In genomic region chr14:53399057-53399456, GRCh38 we compare ENCODE assay signal across 12 cellular contexts.
DNase-seq lines count a peak whose midpoint lies in the region; ATAC-seq, FAIRE-seq and TF ChIP-seq lines count a peak whose summit lies in the region.
"Had no signal": no experiment of that assay in that cellular context is flagged by ENCODE, and none has a peak within 500 bp of the region (broad histone marks: within the 10 kb centered on the region; RNA-seq: fewer than 3 reads in every experiment).

No MANE protein-coding gene starts in this region.

- peaks cover 0 to 6% (median 0%) of the 10 kb centered on the region in 3 donors for H3K9me3 ChIP-seq in tibial artery

- H3K4me2 ChIP-seq in mesendoderm (ENCODE audit: low read length): no peak overlapping the region

- H3K36me3 Mint-ChIP-seq in stimulated activated naive B cell treated with anti-CD40 and anti-IgM and Interleukin-4, amounts not matched to agents 10 μg/mL and 1 μg/mL and 100 μg/mL, for 72 hours: peaks cover 6 to 11% of the 10 kb centered on the region in 2 donors

- ATAC-seq in stimulated activated naive B cell treated with anti-CD40 and anti-IgM and Interleukin-4, amounts not matched to agents 10 μg/mL and 1 μg/mL and 100 μg/mL, for 72 hours (replicated peaks): no peak

- intact Hi-C loops in tibial artery (cut with DNase I; ENCODE audit: low total_unique reads): no loop called here

- H4K8ac ChIP-seq in mesendoderm (ENCODE audit: low read depth, low read length): no peak overlapping the region

- H3K4ac ChIP-seq in mesendoderm (ENCODE audit: low read depth, low read length): no peak overlapping the region

- FAIRE-seq in D721Med (lab: Jason Lieb, UNC): no peak

- H3K79me2 ChIP-seq in mesendoderm (ENCODE audit: control insufficient read depth, insufficient read depth, low read length): no peaks in the 10 kb centered on the region

- H2BK120ac ChIP-seq in mesendoderm (ENCODE audit: low read depth, low read length): no peak overlapping the region

- H2BK15ac ChIP-seq in mesendoderm (replicated peaks; ENCODE audit: low read depth): no peak overlapping the region

- H3K4me3 ChIP-seq in Jurkat, Clone E6-1 (ENCODE audit: low read length): no peak overlapping the region
- H3K4me3 ChIP-seq in cardiac fibroblast (replicated peaks in 1 of 2; ENCODE audit: low read depth in 2 of 2, low read length in 2 of 2) (no peak overlapping the region), mesendoderm (ENCODE audit: low read length) (no peak overlapping the region), tibial artery (no peak overlapping the region)
- H3K4me3 ChIP-seq: lung, skin epidermis had no signal

- H3K27me3 Mint-ChIP-seq in stimulated activated naive B cell treated with anti-CD40 and anti-IgM and Interleukin-4, amounts not matched to agents 10 μg/mL and 1 μg/mL and 100 μg/mL, for 72 hours: peaks cover 0 to 6% of the 10 kb centered on the region in 2 donors

- H3K27ac ChIP-seq in mesendoderm (ENCODE audit: low read depth, low read length) (no peak overlapping the region), tibial artery (no peak overlapping the region)
- H3K27ac ChIP-seq: skin epidermis had no signal

- no peaks in the 10 kb centered on the region for H3K4me1 Mint-ChIP-seq in stimulated activated naive B cell treated with anti-CD40 and anti-IgM and Interleukin-4, amounts not matched to agents 10 μg/mL and 1 μg/mL and 100 μg/mL, for 72 hours

- peaks cover 20 to 21% of the 10 kb centered on the region in 2 donors for H3K9me3 Mint-ChIP-seq in stimulated activated naive B cell treated with anti-CD40 and anti-IgM and Interleukin-4, amounts not matched to agents 10 μg/mL and 1 μg/mL and 100 μg/mL, for 72 hours

- peak; percentile 24 for TF ChIP-seq CTCF in cardiac fibroblast (IDR thresholded peaks at IDR 0.05; ENCODE audit: low read depth, low read length)
- no peak for TF ChIP-seq CTCF in D721Med (IDR thresholded peaks at IDR 0.05; ENCODE audit: insufficient read depth, missing control alignments)
- TF ChIP-seq CTCF in tibial artery (IDR thresholded peaks at IDR 0.05): no peak

- no peak overlapping the region for H3K9ac ChIP-seq in mesendoderm (ENCODE audit: low read length)

- H3K27me3 ChIP-seq in mesendoderm (ENCODE audit: insufficient read depth, low read length, poor library complexity) (no peaks in the 10 kb centered on the region), tibial artery (no peaks in the 10 kb centered on the region)

- H3K23ac ChIP-seq in mesendoderm (ENCODE audit: low read length): no peak overlapping the region

- no peak overlapping the region for H4K5ac ChIP-seq in mesendoderm (ENCODE audit: low read length)

- no peak overlapping the region for H3K4me3 Mint-ChIP-seq in stimulated activated naive B cell treated with anti-CD40 and anti-IgM and Interleukin-4, amounts not matched to agents 10 μg/mL and 1 μg/mL and 100 μg/mL, for 72 hours

- H2AK5ac ChIP-seq in mesendoderm (ENCODE audit: low read length): no peak overlapping the region

- no peak overlapping the region for H3K18ac ChIP-seq in mesendoderm (ENCODE audit: low read length)

- no peak overlapping the region for H2BK5ac ChIP-seq in mesendoderm (ENCODE audit: low read length)

- no CpG with 5 or more reads among the region's 7 CpGs for WGBS in mesendoderm (ENCODE audit: extremely low coverage, insufficient coverage, low lambda C conversion rate)

- DNase-seq in EH (ENCODE audit: low read depth) (peak; percentile 80), cardiac fibroblast (ENCODE audit: low read depth in 2 of 2) (peak; percentile 44 to 78), mesendoderm (peak; percentile 93), D721Med (ENCODE audit: insufficient read length, low spot score) (no peak), tibial artery (no peak), occipital lobe (lab: John Stamatoyannopoulos, UW) (no peak)
- DNase-seq in Jurkat, Clone E6-1 (ENCODE audit: low read depth, low spot score): peak; percentile 39
- no peak for DNase-seq in stimulated activated naive B cell treated with anti-CD40 and anti-IgM and Interleukin-4, amounts not matched to agents 10 μg/mL and 1 μg/mL and 100 μg/mL, for 72 hours
- DNase-seq: NCI-H510A treated with DMSO at 0.1 percent for 48 hours, T-helper 2 cell had no signal

- H3K36me3 ChIP-seq in mesendoderm (ENCODE audit: control insufficient read depth, insufficient read depth, low read length) (no peaks in the 10 kb centered on the region), tibial artery (no peaks in the 10 kb centered on the region)

- H3K4me1 ChIP-seq in mesendoderm (ENCODE audit: control insufficient read depth, low read depth, low read length) (no peaks in the 10 kb centered on the region), tibial artery (no peaks in the 10 kb centered on the region)

- no peak overlapping the region for H3K27ac Mint-ChIP-seq in stimulated activated naive B cell treated with anti-CD40 and anti-IgM and Interleukin-4, amounts not matched to agents 10 μg/mL and 1 μg/mL and 100 μg/mL, for 72 hours

- no peak overlapping the region for H3K56ac ChIP-seq in mesendoderm (ENCODE audit: low read length)

- no peaks in the 10 kb centered on the region for H3K79me1 ChIP-seq in mesendoderm (ENCODE audit: low read length)

Comparison
In these comparisons a context has a peak if more than half of its experiments do, and no peak if none do; other contexts are left out.
1. DNase-seq: peak in EH (single experiment), Jurkat, Clone E6-1 (single experiment), cardiac fibroblast (2 of 2) and mesendoderm (single experiment); none in stimulated activated naive B cell treated with anti-CD40 and anti-IgM and Interleukin-4, amounts not matched to agents 10 μg/mL and 1 μg/mL and 100 μg/mL, for 72 hours (single experiment), D721Med (single experiment), tibial artery (0 of 2) and occipital lobe (single experiment).